In the genomic region with DNA sequence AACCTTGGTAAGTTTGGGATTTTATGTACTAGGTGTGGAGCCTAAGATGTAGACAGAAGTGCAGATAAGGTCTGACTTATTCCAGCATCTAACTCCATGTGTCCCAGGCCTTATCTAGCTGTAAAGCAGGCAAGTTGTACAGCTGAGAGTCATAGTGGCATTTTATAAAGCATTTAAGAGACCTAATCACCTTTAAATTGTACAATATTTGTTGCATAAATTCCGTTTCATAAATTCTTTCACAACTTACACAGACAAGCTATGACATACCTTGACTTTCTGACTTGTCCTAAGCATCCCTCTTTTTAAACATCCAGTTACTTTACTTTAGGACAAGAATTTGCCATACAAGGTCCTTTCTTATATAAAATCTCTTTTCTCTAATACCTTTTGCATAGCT, we compare ENCODE assay signal across 11 cellular contexts.
"Had no signal": no experiment of that assay in that cellular context is flagged by ENCODE, and none has a peak within 500 bp of the region (broad histone marks: within the 10 kb centered on the region; RNA-seq: fewer than 3 reads in every experiment).

No MANE protein-coding gene starts in this region.

- H3K4me2 ChIP-seq: GM23338 had no signal

- H3K4me3 ChIP-seq: GM23248, GM23338, HAP-1 had no signal

- H3K4me3 Mint-ChIP-seq: GM23338, H9, HFFc6 had no signal

- DNase-seq: GM23248, GOT3, H7, H9, HCEC 1CT, HFFc6 had no signal

- ATAC-seq: GM23338, HCT116 had no signal

- H3K27ac Mint-ChIP-seq: GM23338, H9, HFFc6 had no signal

- H3K27ac ChIP-seq: GM23248 had no signal

- FAIRE-seq: H1, H54 had no signal

- H3K4me1 Mint-ChIP-seq: GM23338, H9 had no signal

- H3K9me3 Mint-ChIP-seq: HFFc6 had no signal
